ENCODE assay signal across 2 cellular contexts in the genomic region with DNA sequence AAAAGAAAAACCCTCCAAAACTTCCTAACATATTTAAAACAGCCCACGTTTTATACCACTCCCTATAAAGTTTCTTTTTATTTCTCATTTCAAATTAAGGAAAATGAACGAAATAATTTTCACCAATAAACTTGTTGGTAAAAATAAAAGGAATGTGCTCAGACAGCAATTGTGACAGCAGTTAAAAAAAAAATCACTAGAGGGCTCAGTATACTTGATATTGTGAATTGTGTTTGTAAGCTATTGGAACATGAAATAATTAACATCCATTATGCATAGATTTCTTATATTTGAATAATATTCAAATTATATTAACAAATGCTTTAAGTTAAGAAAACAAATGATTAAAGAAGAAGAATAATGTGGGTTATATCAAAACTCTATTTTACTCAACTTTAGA.
TF ChIP-seq lines count a peak whose summit lies in the region.

No MANE protein-coding gene starts in this region.

TF ChIP-seq in IMR-90, 13 proteins besides CTCF, POLR2A, EP300 and RAD21:
- TF ChIP-seq CEBPB (IDR thresholded peaks at IDR 0.05; ENCODE audit: low read depth, low read length): no peak
- TF ChIP-seq, protein P1, sequence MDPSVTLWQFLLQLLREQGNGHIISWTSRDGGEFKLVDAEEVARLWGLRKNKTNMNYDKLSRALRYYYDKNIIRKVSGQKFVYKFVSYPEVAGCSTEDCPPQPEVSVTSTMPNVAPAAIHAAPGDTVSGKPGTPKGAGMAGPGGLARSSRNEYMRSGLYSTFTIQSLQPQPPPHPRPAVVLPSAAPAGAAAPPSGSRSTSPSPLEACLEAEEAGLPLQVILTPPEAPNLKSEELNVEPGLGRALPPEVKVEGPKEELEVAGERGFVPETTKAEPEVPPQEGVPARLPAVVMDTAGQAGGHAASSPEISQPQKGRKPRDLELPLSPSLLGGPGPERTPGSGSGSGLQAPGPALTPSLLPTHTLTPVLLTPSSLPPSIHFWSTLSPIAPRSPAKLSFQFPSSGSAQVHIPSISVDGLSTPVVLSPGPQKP (IDR thresholded peaks at IDR 0.05; ENCODE audit: borderline replicate concordance, low read depth, low read length): no peak
- TF ChIP-seq FOS (IDR thresholded peaks at IDR 0.05; ENCODE audit: low read depth, low read length): no peak
- TF ChIP-seq SMC3 (IDR thresholded peaks at IDR 0.05; ENCODE audit: low read depth, low read length): 0 out of 2 replicates have a peak, but pooled peaks have one; percentile 8

TF ChIP-seq in liver, 16 proteins besides CTCF, POLR2A, EP300 and RAD21:
- TF ChIP-seq YY1 (IDR thresholded peaks at IDR 0.05): no peak
